20 cellular contexts compared by ENCODE assay signal in genomic region chr1:30631700-30632099, GRCh38.
DNase-seq lines count a peak whose midpoint lies in the region; ATAC-seq, FAIRE-seq and TF ChIP-seq lines count a peak whose summit lies in the region.
"Had no signal": no experiment of that assay in that cellular context is flagged by ENCODE, and none has a peak within 500 bp of the region (broad histone marks: within the 10 kb centered on the region; RNA-seq: fewer than 3 reads in every experiment).

No MANE protein-coding gene starts in this region.

- H3K56ac ChIP-seq in H1 (replicated peaks; ENCODE audit: insufficient read length, low read depth, low read length), result no peak overlapping the region

- no peak overlapping the region for H2BK5ac ChIP-seq in H1 (ENCODE audit: low read depth, low read length)

- TF ChIP-seq CTCF in RWPE2 (IDR thresholded peaks at IDR 0.05; ENCODE audit: poor library complexity, severe bottlenecking) (no peak), H1 (IDR thresholded peaks at IDR 0.05; ENCODE audit: control extremely low read depth in 1 of 3, insufficient read depth in 1 of 3, low read depth in 1 of 3, low read length in 3 of 3) (no peak), GM10266 (IDR thresholded peaks at IDR 0.05; ENCODE audit: control insufficient read depth, insufficient read depth, low read depth, missing control alignments) (no peak)

- H3K4ac ChIP-seq in H1 (replicated peaks; ENCODE audit: insufficient read length, low read depth, low read length), result peak overlapping the region; percentile 63

- TF ChIP-seq EP300 in H1 (IDR thresholded peaks at IDR 0.05; ENCODE audit: borderline replicate concordance in 1 of 2, low read depth in 2 of 2, low read length in 2 of 2), result no peak

- no peak overlapping the region for H3K4me2 ChIP-seq in H1 (ENCODE audit: insufficient read depth in 1 of 2, low read depth in 2 of 2, low read length in 2 of 2)
- H3K4me2 ChIP-seq: A549, BLaER1 had no signal

- DNase-seq in cardiac septum (ENCODE audit: low spot score) (peak; percentile 58), Right ventricle myocardium superior (no peak), DMS79 (lab: John Stamatoyannopoulos, UW) (peak; percentile 78), RWPE2 (ENCODE audit: low spot score) (peak; percentile 29), H1 (ENCODE audit: low read depth in 1 of 2, low spot score in 2 of 2) (no peak), GF-D8 (lab: John Stamatoyannopoulos, UW) (no peak), GM10266 (ENCODE audit: extremely low spot score) (no peak)
- DNase-seq: AML-193; C1 segment of cervical spinal cord; CD4-positive, alpha-beta memory T cell; CD4-positive, CD25-positive, alpha-beta regulatory T cell; CD8-positive, alpha-beta memory T cell; COR-L47; DMS 273 treated with DMSO at 0.1 percent for 48 hours had no signal

- H3K23ac ChIP-seq in H1 (ENCODE audit: insufficient read length), result no peak overlapping the region

- no peaks in the 10 kb centered on the region for H4K20me1 ChIP-seq in H1 (replicated peaks in 1 of 2; ENCODE audit: control insufficient read depth in 1 of 2, insufficient read depth in 2 of 2, low read length in 2 of 2)
- H4K20me1 ChIP-seq: BLaER1 had no signal

- no peak overlapping the region for H4K8ac ChIP-seq in H1 (ENCODE audit: extremely low read depth, insufficient read depth, low read length)

- H4K91ac ChIP-seq in H1 (replicated peaks; ENCODE audit: insufficient read length, low read length), result no peak overlapping the region

- H2AFZ ChIP-seq in H1 (ENCODE audit: low read length), result no peak overlapping the region

- no peak overlapping the region for H2BK15ac ChIP-seq in H1 (ENCODE audit: low read length)

- H3K9ac ChIP-seq in H1 (replicated peaks in 1 of 4; ENCODE audit: extremely low read depth in 1 of 4, low read depth in 3 of 4, low read length in 3 of 4), result no peak overlapping the region
- H3K9ac ChIP-seq: BLaER1 had no signal

- H4K5ac ChIP-seq in H1 (ENCODE audit: insufficient read length, low read depth, low read length), result no peak overlapping the region

- H3K27ac ChIP-seq in RWPE2 (ENCODE audit: poor library complexity, severe bottlenecking) (no peak overlapping the region), H1 (ENCODE audit: low read depth, low read length) (no peak overlapping the region)
- H3K27ac ChIP-seq: 22Rv1, A549, BLaER1 had no signal

- H3K4me1 ChIP-seq in RWPE2 (ENCODE audit: insufficient read depth, poor library complexity, severe bottlenecking), result no peaks in the 10 kb centered on the region
- no peaks in the 10 kb centered on the region for H3K4me1 ChIP-seq in H1 (replicated peaks in 1 of 4; ENCODE audit: control insufficient read depth in 3 of 4, insufficient read depth in 4 of 4, low read length in 3 of 4)
- H3K4me1 ChIP-seq: A549, BLaER1 had no signal

- CTCF ChIA-PET in H1 (lab: Charles Lee; ENCODE audit: partially characterized antibody), result interaction anchor here (0.7 to 1.4 kb wide), 5 partner anchors 11 to 76 kb away, joined by 3 read pairs; no protein-coding TSS in a partner anchor

- H3K23me2 ChIP-seq in H1 (ENCODE audit: low read depth, low read length), result peaks cover 4% of the 10 kb centered on the region; the same call in 1 of the 2 replicates

- no peak overlapping the region for H2BK120ac ChIP-seq in H1 (replicated peaks; ENCODE audit: low read depth, low read length)

- H3K79me1 ChIP-seq in H1 (ENCODE audit: low read depth, low read length), result no peaks in the 10 kb centered on the region

- H3K14ac ChIP-seq in H1 (ENCODE audit: insufficient read length), result no peak overlapping the region

- H3K27me3 ChIP-seq in RWPE2 (ENCODE audit: insufficient read depth, poor library complexity, severe bottlenecking) (no peaks in the 10 kb centered on the region), H1 (replicated peaks in 1 of 4; ENCODE audit: control insufficient read depth in 3 of 4, extremely low read depth in 1 of 4, insufficient read depth in 3 of 4, low read length in 3 of 4) (no peaks in the 10 kb centered on the region)
- H3K27me3 ChIP-seq: BLaER1 had no signal

- FAIRE-seq in H1 (lab: Jason Lieb, UNC), result no peak
- FAIRE-seq: A549, G401.6, GM12891, GM19239 had no signal

- intact Hi-C loops in cardiac septum (cut with DNase I), result no loop called here
- intact Hi-C loops in Right ventricle myocardium superior (cut with DNase I), result no loop called here

- no peaks in the 10 kb centered on the region for H3K36me3 ChIP-seq in RWPE2 (ENCODE audit: low read depth)
- no peaks in the 10 kb centered on the region for H3K36me3 ChIP-seq in H1 (ENCODE audit: control insufficient read depth in 2 of 4, insufficient read depth in 4 of 4, low read length in 3 of 4)
- H3K36me3 ChIP-seq: BLaER1 had no signal

- H2BK20ac ChIP-seq in H1 (ENCODE audit: low read length), result no peak overlapping the region

- H3K18ac ChIP-seq in H1 (ENCODE audit: extremely low read depth, low read length), result no peak overlapping the region

- no peaks in the 10 kb centered on the region; a peak in 1 of 4 replicates for H3K79me2 ChIP-seq in H1 (ENCODE audit: control insufficient read depth in 1 of 2, insufficient read depth in 2 of 2, low read length in 2 of 2)

- no peak overlapping the region for H2AK5ac ChIP-seq in H1 (ENCODE audit: low read depth, low read length)

- no peak overlapping the region for H3K4me3 ChIP-seq in RWPE2 (ENCODE audit: severe bottlenecking)
- H3K4me3 ChIP-seq in H1 (ENCODE audit: extremely low read depth in 1 of 4, insufficient read depth in 2 of 4, low read depth in 3 of 4, low read length in 4 of 4), result no peak overlapping the region
- H3K4me3 ChIP-seq: A549, BLaER1 had no signal

- no peaks in the 10 kb centered on the region for H3K9me3 ChIP-seq in RWPE2 (ENCODE audit: severe bottlenecking)
- H3K9me3 ChIP-seq in H1 (ENCODE audit: insufficient read depth in 2 of 2, low read depth in 1 of 2, low read length in 1 of 2), result peaks cover 0 to 7% of the 10 kb centered on the region in 2 experiments; a peak in 2 of 4 replicates
- H3K9me3 ChIP-seq: A549 had no signal

- no peak for TF ChIP-seq RAD21 in H1 (IDR thresholded peaks at IDR 0.05 in 1 of 2, conservative IDR thresholded peaks at IDR 0.05 in 1 of 2; ENCODE audit: low read depth in 2 of 2, low read length in 2 of 2)

- ATAC-seq in Right ventricle myocardium superior (ENCODE audit: poor library complexity) (no peak), RWPE2 (ENCODE audit: low read depth) (no peak)
- ATAC-seq: A549 had no signal

- 85% methylated on average over 2 of the region's 2 CpGs; no CpG with 5 or more reads in 1 of the 2 experiments for WGBS in H1 (ENCODE audit: extremely low coverage in 1 of 2, insufficient coverage in 1 of 2, insufficient read length in 1 of 2, insufficient replicate concordance in 2 of 2, low coverage in 1 of 2, low lambda C conversion rate in 2 of 2, missing lambda C conversion rate in 1 of 2), 2 experiments

- POLR2A ChIA-PET in H1 (lab: Charles Lee; ENCODE audit: partially characterized antibody), result no interaction called here

- TF ChIP-seq POLR2A in H1 (IDR thresholded peaks at IDR 0.05; ENCODE audit: control extremely low read depth in 1 of 2, low read depth in 2 of 2, low read length in 2 of 2), result no peak

- no peak overlapping the region for H2BK12ac ChIP-seq in H1 (ENCODE audit: low read depth, low read length)

TF ChIP-seq in H1, 55 proteins besides CTCF, POLR2A, EP300 and RAD21:
- TF ChIP-seq GABPA (IDR thresholded peaks at IDR 0.05; ENCODE audit: borderline replicate concordance, insufficient read depth, low read length), result no peak
- TF ChIP-seq SP4 (IDR thresholded peaks at IDR 0.05; ENCODE audit: low read length), result no peak

Comparison
In these comparisons a context has a peak if more than half of its experiments do, and no peak if none do; other contexts are left out.
1. DNase-seq: peak in cardiac septum (single experiment), DMS79 (single experiment) and RWPE2 (single experiment); none in Right ventricle myocardium superior (single experiment), H1 (0 of 2), GF-D8 (single experiment) and GM10266 (single experiment).